ENCODE assay signal across 7 cellular contexts in the genomic region with DNA sequence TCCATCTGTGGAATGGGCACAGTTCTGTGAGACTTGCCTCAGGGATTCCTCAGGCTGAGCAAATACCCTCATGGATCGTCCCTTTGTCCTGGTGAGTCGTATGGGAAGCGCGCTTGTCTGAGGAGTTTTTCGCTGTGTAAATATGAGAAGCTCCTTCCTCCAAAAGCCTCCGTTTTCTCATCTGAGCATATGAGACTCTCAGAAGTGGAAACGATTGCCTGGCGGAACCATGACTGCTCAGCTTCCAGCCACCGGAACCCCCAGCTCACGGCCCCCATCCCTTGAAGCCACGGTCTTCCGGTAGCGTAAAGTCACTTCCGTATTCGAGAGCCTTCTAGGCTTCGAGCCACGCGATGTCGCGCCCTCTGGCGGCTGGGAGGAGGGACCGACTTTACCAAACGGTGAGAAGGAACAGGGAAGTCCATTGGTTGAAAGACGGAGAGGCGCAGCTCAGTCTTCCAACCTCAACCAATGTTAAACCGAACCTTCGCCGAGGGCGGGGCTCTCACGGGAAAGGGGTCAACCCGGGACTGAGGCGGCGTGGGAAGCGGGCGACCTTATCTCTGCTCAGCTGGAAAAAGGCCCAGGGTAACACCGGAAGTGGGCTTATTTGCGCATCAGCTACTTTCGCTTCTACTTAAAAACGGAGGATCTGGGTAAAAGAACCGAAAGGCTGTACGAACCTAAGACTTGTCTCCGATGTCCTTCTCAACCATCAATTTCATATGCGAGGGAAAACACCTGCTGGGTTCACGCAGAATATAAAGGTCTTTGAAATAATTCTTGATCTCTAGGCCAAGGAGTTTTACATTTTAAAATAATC.
A peak's percentile ranks its signal among the peaks of the same experiment; 100 is the strongest.
DNase-seq lines count a peak whose midpoint lies in the region; ATAC-seq and TF ChIP-seq lines count a peak whose summit lies in the region.

No MANE protein-coding gene starts in this region.

- no peaks in the 10 kb centered on the region for H3K36me3 ChIP-seq in rectal smooth muscle tissue (ENCODE audit: control insufficient read depth, insufficient read depth, low read length)

- no peaks in the 10 kb centered on the region for H3K27me3 ChIP-seq in rectal smooth muscle tissue (ENCODE audit: control insufficient read depth, insufficient read depth, low read length)

- peaks cover 9% of the 10 kb centered on the region for H3K4me1 ChIP-seq in rectal smooth muscle tissue (ENCODE audit: control insufficient read depth, insufficient read depth, low read length)

- H3K4me3 ChIP-seq in astrocyte of the cerebellum (ENCODE audit: low read depth, low read length) (peak overlapping the region; percentile 84), rectal smooth muscle tissue (ENCODE audit: low read length) (peak overlapping the region; percentile 99)

- peak; percentile 90 for DNase-seq in NCI-H187 treated with DMSO at 0.1 percent for 48 hours (lab: John Stamatoyannopoulos, UW)
- DNase-seq in T-helper 22 cell (ENCODE audit: low read depth), result peak; percentile 98
- DNase-seq in astrocyte of the cerebellum (ENCODE audit: low read depth), result peak; percentile 99
- DNase-seq in hepatic stellate cell (ENCODE audit: low spot score), result peak; percentile 95

- H3K9ac ChIP-seq in rectal smooth muscle tissue (ENCODE audit: low read length), result peak overlapping the region; percentile 98

- peak; percentile 96 for TF ChIP-seq CTCF in astrocyte of the cerebellum (IDR thresholded peaks at IDR 0.05; ENCODE audit: low read depth, low read length, missing control alignments)

- ATAC-seq in GM18502 (IDR thresholded peaks at IDR 0.05; ENCODE audit: poor library complexity, unreplicated experiment) (peak; percentile 93), HG02970 (IDR thresholded peaks at IDR 0.05; ENCODE audit: low FRiP score, unreplicated experiment) (peak; percentile 98)

- in situ Hi-C loops in astrocyte of the cerebellum (cut with HindIII; ENCODE audit: low sequenced_read_pairs), result no loop called here

- peak overlapping the region; percentile 87 for H3K27ac ChIP-seq in rectal smooth muscle tissue (ENCODE audit: low read depth, low read length)

Comparison
In these comparisons a context has a peak if more than half of its experiments do, and no peak if none do; other contexts are left out.
1. Peak in every context shown above with its lines: DNase-seq, ATAC-seq, H3K4me3 ChIP-seq and H3K27ac ChIP-seq.